ENCODE assay signal across 1 cellular context in genomic region chr15:65832549-65833364, GRCh38.
TF ChIP-seq lines count a peak whose summit lies in the region.

No MANE protein-coding gene starts in this region.

TF ChIP-seq in HCT116, 20 proteins besides CTCF, POLR2A, EP300 and RAD21 (continued from another document):
- no peak for TF ChIP-seq ZBTB33 (IDR thresholded peaks at IDR 0.05; ENCODE audit: extremely low read depth, insufficient replicate concordance, low read length)
- peak; percentile 29; the same call in 1 of the 2 replicates for TF ChIP-seq ZFX (IDR thresholded peaks at IDR 0.05)
- TF ChIP-seq TCF7L2 (IDR thresholded peaks at IDR 0.05; ENCODE audit: borderline replicate concordance, extremely low read depth, insufficient read depth, insufficient read length) = no peak
- TF ChIP-seq ATF3 (IDR thresholded peaks at IDR 0.05) = no peak
- 0 out of 2 replicates have a peak, but pooled peaks have one; percentile 16 for TF ChIP-seq CEBPB (IDR thresholded peaks at IDR 0.05; ENCODE audit: low read depth)
- TF ChIP-seq SP1 (IDR thresholded peaks at IDR 0.05; ENCODE audit: low read depth) = peak; percentile 63
- TF ChIP-seq SIN3A (IDR thresholded peaks at IDR 0.05; ENCODE audit: low read depth) = 0 out of 2 replicates have a peak, but pooled peaks have one; percentile 25
